ENCODE assay signal across 8 cellular contexts in the genomic region with DNA sequence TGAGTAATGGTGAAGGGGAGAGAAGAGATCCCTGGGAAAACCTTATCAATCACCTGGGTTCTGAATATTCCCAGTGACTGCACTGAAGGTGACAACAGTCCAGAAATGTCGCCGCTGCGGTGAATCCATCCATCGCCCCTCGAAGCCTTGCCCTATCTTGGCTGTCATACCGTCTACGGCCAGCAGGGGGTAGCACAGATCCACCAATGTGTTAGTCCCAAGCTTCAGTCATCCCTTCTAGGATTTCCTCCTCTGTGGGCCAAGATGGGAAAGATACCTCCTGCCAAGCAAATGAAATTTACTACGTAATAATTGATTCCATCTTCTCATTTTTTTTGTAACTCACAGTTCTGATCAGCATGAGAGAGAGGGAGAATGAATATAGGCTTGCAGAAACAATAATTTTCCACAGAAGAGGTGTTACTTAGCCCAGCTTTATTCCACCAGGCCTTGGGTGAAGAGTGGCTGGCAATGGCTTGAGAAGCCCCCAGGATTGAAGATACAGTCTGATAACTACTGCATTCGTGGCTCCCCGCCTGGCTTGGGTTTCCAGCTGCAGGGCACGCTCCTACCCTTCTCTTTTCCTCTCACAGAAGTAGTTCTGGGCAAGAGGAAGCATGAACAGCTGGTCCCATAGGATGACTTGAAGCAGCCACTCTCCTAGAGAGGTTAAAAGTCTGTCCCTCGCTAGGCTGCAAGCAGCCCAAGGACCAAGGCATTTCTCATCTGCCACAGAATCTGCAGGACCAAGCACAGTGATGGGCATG. TPM values are rescaled to one million over a fixed set of nuclear protein-coding genes. Genes with fewer than 3 reads are reported as not detected.
DNase-seq lines count a peak whose midpoint lies in the region; ATAC-seq and TF ChIP-seq lines count a peak whose summit lies in the region.

No MANE protein-coding gene starts in this region.

- intact Hi-C loops in MCF 10A (cut with micrococcal nuclease) = loop anchor here (1.0 to 5.0 kb wide), 4 partner anchors 16 to 207 kb away; no protein-coding TSS in a partner anchor

- CTCF ChIA-PET in MCF 10A (lab: Yijun Ruan, JAX) = interaction anchor here (0.5 to 5.1 kb wide), 39 partner anchors 10 to 876 kb away, joined by 3 to 49 read pairs (median 4); a partner anchor contains a TSS

- H3K4me1 Mint-ChIP-seq in MCF 10A (ENCODE audit: insufficient read depth, unreplicated experiment) = peaks cover 11% of the 10 kb centered on the region

- H3K27me3 Mint-ChIP-seq in MCF 10A (ENCODE audit: insufficient read depth, unreplicated experiment) = no peaks in the 10 kb centered on the region

- peaks cover 8% of the 10 kb centered on the region for H3K27me3 ChIP-seq in WERI-Rb-1 (ENCODE audit: insufficient read depth, low read depth, severe bottlenecking)

- BruUV-seq in MCF 10A (replicated peaks; lab: Mats Ljungman, UMichigan) = no TSS peak

- peaks cover 6% of the 10 kb centered on the region for H3K36me3 Mint-ChIP-seq in MCF 10A (ENCODE audit: insufficient read depth, unreplicated experiment)

- POLR2A ChIA-PET in MCF 10A (lab: Yijun Ruan, JAX) = interaction anchor here (0.5 to 2.2 kb wide), 14 partner anchors 11 to 208 kb away, joined by 3 to 13 read pairs (median 3); a partner anchor contains a TSS

- H3K9me3 ChIP-seq in WERI-Rb-1 (ENCODE audit: severe bottlenecking) = no peaks in the 10 kb centered on the region

- no peak overlapping the region for H3K4me3 ChIP-seq in WERI-Rb-1 (ENCODE audit: low read depth, low read length)

- H3K9me3 Mint-ChIP-seq in MCF 10A (ENCODE audit: unreplicated experiment) = no peaks in the 10 kb centered on the region

- no peaks in the 10 kb centered on the region for H3K36me3 ChIP-seq in WERI-Rb-1

- H3K4me3 Mint-ChIP-seq in MCF 10A (ENCODE audit: unreplicated experiment) = no peak overlapping the region

- H3K27ac ChIP-seq in WERI-Rb-1 = no peak overlapping the region

- no peak overlapping the region for H3K27ac Mint-ChIP-seq in MCF 10A (ENCODE audit: low read depth, unreplicated experiment)

- no peak for ATAC-seq in HG03521 (IDR thresholded peaks at IDR 0.05; ENCODE audit: unreplicated experiment)

- DNase-seq in A172 (ENCODE audit: low spot score) (peak; percentile 75), GM20000 (ENCODE audit: low spot score) (peak; percentile 77), NCI-H2196 (lab: John Stamatoyannopoulos, UW; ENCODE audit: unreplicated experiment) (peak; percentile 83), WERI-Rb-1 (peak; percentile 91), MCF 10A (ENCODE audit: unreplicated experiment) (peak; percentile 86), inferior parietal cortex (ENCODE audit: extremely low spot score) (peak; percentile 94)
- peak; percentile 90 for DNase-seq in stimulated activated CD4-positive, alpha-beta T cell treated with anti-CD3 and anti-CD28 coated beads, Interleukin-15, amount 100 ng/mL, for 24 hours

- TF ChIP-seq CTCF in GM20000 (IDR thresholded peaks at IDR 0.05; ENCODE audit: extremely low read depth, missing control alignments) (peak; percentile 93), WERI-Rb-1 (IDR thresholded peaks at IDR 0.05; ENCODE audit: low read depth, low read length) (peak; percentile 97), MCF 10A (IDR thresholded peaks at IDR 0.05; ENCODE audit: unreplicated experiment) (peak; percentile 95)

RNA-seq across cellular contexts. Expression of a gene that starts 2.6 kb away (rescaled TPM):
- total RNA-seq in A172 (2014; rRNA removed; shearing (Covaris generic)) = 36.3 and 44.8 TPM in 2 replicates
- total RNA-seq in MCF 10A (2022) = 28.1 and 35.8 TPM in 2 replicates

RNA-seq across cellular contexts. Expression of a gene that starts 42.8 kb away (rescaled TPM):
- total RNA-seq in A172 (2014; rRNA removed; shearing (Covaris generic)) = not detected in 2 replicates
- total RNA-seq in MCF 10A (2022) = not detected in 2 replicates

RNA-seq across cellular contexts. Expression of a gene that starts 57.4 kb away (rescaled TPM):
- total RNA-seq in A172 (2014; rRNA removed; shearing (Covaris generic)) = 10.1 and 19.9 TPM in 2 replicates
- total RNA-seq in MCF 10A (2022) = 5.1 and 7.7 TPM in 2 replicates
